In genomic region chr12:109557809-109558208, GRCh38 we compare ENCODE assay signal across 25 cellular contexts.
"Had no signal": no experiment of that assay in that cellular context is flagged by ENCODE, and none has a peak within 500 bp of the region (broad histone marks: within the 10 kb centered on the region; RNA-seq: fewer than 3 reads in every experiment).

No MANE protein-coding gene starts in this region.

- DNase-seq: activated CD4-positive, alpha-beta memory T cell treated with anti-CD3 and anti-CD28 coated beads for 36 hours; activated CD4-positive, alpha-beta T cell treated with anti-CD3 and anti-CD28 coated beads, Interleukin-2, amount 10 ng/mL, durations not matched to agents 24 days and 14 days; activated CD4-positive, CD25-positive, alpha-beta regulatory T cell treated with anti-CD3 and anti-CD28 coated beads, Interleukin-2, amount 50 U/mL, for 72 hours; activated CD8-positive, alpha-beta memory T cell treated with anti-CD3 and anti-CD28 coated beads, Interleukin-2, amount 50 U/mL, for 48 hours; activated gamma-delta T cell; activated naive CD4-positive, alpha-beta T cell treated with anti-CD3 and anti-CD28 coated beads, Interleukin-2, amount 10 ng/mL, durations not matched to agents 7 days and 5 days; activated T-cell treated with anti-CD3 and anti-CD28 coated beads, Interleukin-2, amount 50 U/mL, for 24 hours; cerebellar nuclear complex; dorsolateral prefrontal cortex; effector memory CD4-positive, alpha-beta T cell; lower lobe of right lung; mesenchymal stem cell; naive thymus-derived CD8-positive, alpha-beta T cell; ovary; stimulated activated CD4-positive, alpha-beta T cell treated with anti-CD3 and anti-CD28 coated beads, Interleukin-4, amount 100 ng/mL, for 1 hour; T-helper 2 cell had no signal

- H3K4me3 ChIP-seq: coronary artery, dorsolateral prefrontal cortex, gastroesophageal sphincter, hepatocyte, lower lobe of right lung, ovary, right lobe of liver, thoracic aorta, vagina had no signal

- H3K27ac ChIP-seq: coronary artery, dorsolateral prefrontal cortex, gastroesophageal sphincter, hepatocyte, lower lobe of right lung, ovary, right lobe of liver, thoracic aorta, vagina had no signal

- ATAC-seq: gastroesophageal sphincter; lower lobe of right lung; naive thymus-derived CD8-positive, alpha-beta T cell had no signal

- H3K36me3 Mint-ChIP-seq: type B pancreatic cell had no signal

- H3K4me3 Mint-ChIP-seq: activated CD4-positive, alpha-beta memory T cell treated with anti-CD3 and anti-CD28 coated beads for 36 hours; activated CD4-positive, alpha-beta T cell treated with anti-CD3 and anti-CD28 coated beads, Interleukin-2, amount 10 ng/mL, durations not matched to agents 24 days and 14 days; activated naive CD4-positive, alpha-beta T cell treated with anti-CD3 and anti-CD28 coated beads, Interleukin-2, amount 10 ng/mL, durations not matched to agents 7 days and 5 days; activated T-cell treated with anti-CD3 and anti-CD28 coated beads, Interleukin-2, amount 50 U/mL, for 24 hours; naive thymus-derived CD8-positive, alpha-beta T cell; stimulated activated naive CD8-positive, alpha-beta T cell treated with anti-CD3 and anti-CD28 coated beads, Interleukin-15, Interleukin-2, amounts not matched to agents 100 ng/mL and 50 ng/mL, for 24 hours; type B pancreatic cell had no signal

- H3K4me1 Mint-ChIP-seq: activated CD4-positive, alpha-beta T cell treated with anti-CD3 and anti-CD28 coated beads, Interleukin-2, amount 10 ng/mL, durations not matched to agents 24 days and 14 days; activated naive CD4-positive, alpha-beta T cell treated with anti-CD3 and anti-CD28 coated beads, Interleukin-2, amount 10 ng/mL, durations not matched to agents 7 days and 5 days had no signal

- H3K27ac Mint-ChIP-seq: activated CD4-positive, alpha-beta memory T cell treated with anti-CD3 and anti-CD28 coated beads for 36 hours; activated CD4-positive, alpha-beta T cell treated with anti-CD3 and anti-CD28 coated beads, Interleukin-2, amount 10 ng/mL, durations not matched to agents 24 days and 14 days; activated naive CD4-positive, alpha-beta T cell treated with anti-CD3 and anti-CD28 coated beads, Interleukin-2, amount 10 ng/mL, durations not matched to agents 7 days and 5 days; activated T-cell treated with anti-CD3 and anti-CD28 coated beads, Interleukin-2, amount 50 U/mL, for 24 hours; progenitor cell of endocrine pancreas; stimulated activated naive CD8-positive, alpha-beta T cell treated with anti-CD3 and anti-CD28 coated beads, Interleukin-15, Interleukin-2, amounts not matched to agents 100 ng/mL and 50 ng/mL, for 24 hours; type B pancreatic cell had no signal

- H3K36me3 ChIP-seq: ovary, right lobe of liver, vagina had no signal

- H3K9me3 ChIP-seq: gastroesophageal sphincter, lower lobe of right lung, ovary, right lobe of liver, thoracic aorta, vagina had no signal

- H3K27me3 Mint-ChIP-seq: activated CD4-positive, alpha-beta memory T cell treated with anti-CD3 and anti-CD28 coated beads for 36 hours; activated CD4-positive, alpha-beta T cell treated with anti-CD3 and anti-CD28 coated beads, Interleukin-2, amount 10 ng/mL, durations not matched to agents 24 days and 14 days; activated T-cell treated with anti-CD3 and anti-CD28 coated beads, Interleukin-2, amount 50 U/mL, for 24 hours; naive thymus-derived CD8-positive, alpha-beta T cell; stimulated activated naive CD8-positive, alpha-beta T cell treated with anti-CD3 and anti-CD28 coated beads, Interleukin-15, Interleukin-2, amounts not matched to agents 100 ng/mL and 50 ng/mL, for 24 hours had no signal

- H3K4me1 ChIP-seq: gastroesophageal sphincter, lower lobe of right lung, vagina had no signal

- H3K9me3 Mint-ChIP-seq: type B pancreatic cell had no signal
